In genomic region chr11:63911440-63911839, GRCh38 we compare ENCODE assay signal across 1 cellular context.
TF ChIP-seq lines count a peak whose summit lies in the region.

No MANE protein-coding gene starts in this region.

TF ChIP-seq in GM23338, 12 proteins besides CTCF, POLR2A, EP300 and RAD21 (continued from another document):
- TF ChIP-seq ZNF462 (CRISPR knock-in tag; IDR thresholded peaks at IDR 0.05): no peak
- no peak for TF ChIP-seq REST (IDR thresholded peaks at IDR 0.05; ENCODE audit: unreplicated experiment)
- TF ChIP-seq NANOG (IDR thresholded peaks at IDR 0.05; ENCODE audit: borderline replicate concordance): no peak
- TF ChIP-seq ETS1 (IDR thresholded peaks at IDR 0.05): no peak
- no peak for TF ChIP-seq EZH2phosphoT487 (IDR thresholded peaks at IDR 0.05; ENCODE audit: unreplicated experiment)
- no peak for TF ChIP-seq POLR2AphosphoS5 (IDR thresholded peaks at IDR 0.05; ENCODE audit: low read depth)
- no peak for TF ChIP-seq ZNF331 (CRISPR knock-in tag; IDR thresholded peaks at IDR 0.05; ENCODE audit: low read depth)
- TF ChIP-seq CREB1 (CRISPR knock-in tag; IDR thresholded peaks at IDR 0.05; ENCODE audit: low read depth): no peak
